9 cellular contexts compared by ENCODE assay signal in the genomic region with DNA sequence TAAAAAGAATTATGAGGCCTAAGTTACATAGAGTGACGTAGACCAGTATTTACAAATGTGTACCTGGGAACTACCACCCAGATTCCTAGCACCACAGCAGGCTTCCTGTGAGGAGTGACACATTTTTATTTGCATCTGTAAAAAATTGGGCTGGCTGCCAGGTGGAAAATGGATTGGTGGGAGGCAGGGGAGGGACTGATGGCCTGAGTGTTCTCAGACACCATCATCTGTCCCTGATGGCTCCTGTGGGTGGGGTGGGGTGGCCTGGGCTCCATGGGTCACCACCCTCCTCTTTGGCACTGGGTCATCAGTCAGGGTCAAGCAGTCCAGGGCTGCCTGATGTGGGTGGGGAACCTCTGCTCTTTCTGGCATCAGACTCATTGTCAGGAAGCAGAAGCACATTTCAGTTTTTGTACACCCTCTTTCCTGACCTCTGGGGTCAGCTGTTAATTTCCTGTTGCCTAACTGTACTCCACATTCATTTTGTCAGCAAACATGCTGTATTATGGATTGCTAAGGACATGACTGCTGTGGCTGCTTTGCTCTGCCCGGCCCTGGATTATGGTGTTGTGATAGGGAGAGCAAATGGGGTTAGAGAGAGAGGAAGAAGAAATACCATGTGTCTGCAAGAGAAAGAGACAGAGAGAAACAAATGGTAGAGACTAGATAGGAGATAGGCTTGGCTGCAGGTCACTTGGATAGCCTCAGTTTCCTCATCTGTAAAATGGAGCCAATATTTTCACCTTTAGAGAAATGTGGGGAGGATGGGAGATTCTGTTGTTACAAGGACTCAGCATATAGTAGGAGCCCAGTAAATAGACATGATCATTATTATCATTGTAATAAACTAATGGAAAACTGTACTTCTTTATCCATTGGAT. TPM values are rescaled to one million over a fixed set of nuclear protein-coding genes. Genes with fewer than 3 reads are reported as not detected.
DNase-seq lines count a peak whose midpoint lies in the region; ATAC-seq and TF ChIP-seq lines count a peak whose summit lies in the region.
"Had no signal": no experiment of that assay in that cellular context is flagged by ENCODE, and none has a peak within 500 bp of the region (broad histone marks: within the 10 kb centered on the region; RNA-seq: fewer than 3 reads in every experiment).

No MANE protein-coding gene starts in this region.

- no peak overlapping the region for H3K4me3 ChIP-seq in adipocyte (ENCODE audit: low read length)
- peak overlapping the region; percentile 37 for H3K4me3 ChIP-seq in thoracic aorta

- no peak for TF ChIP-seq CTCF in thoracic aorta (IDR thresholded peaks at IDR 0.05)

- H3K36me3 ChIP-seq in adipocyte (ENCODE audit: control insufficient read depth, insufficient read depth, low read length, severe bottlenecking) (no peaks in the 10 kb centered on the region), thoracic aorta (no peaks in the 10 kb centered on the region)

- peak overlapping the region; percentile 82 to 87 for H3K27ac ChIP-seq in thoracic aorta

- ATAC-seq in thoracic aorta (ENCODE audit: insufficient number of reproducible peaks, low FRiP score, low read depth) = peak; percentile 71
- ATAC-seq in GM19455 (IDR thresholded peaks at IDR 0.05; ENCODE audit: unreplicated experiment) = no peak
- no peak for ATAC-seq in HG03045 (IDR thresholded peaks at IDR 0.05; ENCODE audit: unreplicated experiment)

- DNase-seq in NCI-H1092 treated with DMSO at 0.1 percent for 48 hours (lab: John Stamatoyannopoulos, UW) (peak; percentile 22), NCI-H1092 (lab: John Stamatoyannopoulos, UW) (no peak), adipocyte (ENCODE audit: low read depth) (peak; percentile 28), iris pigment epithelial cell (ENCODE audit: low read depth) (peak; percentile 58), thoracic aorta (ENCODE audit: low spot score) (peak; percentile 70), hippocampal formation (lab: John Stamatoyannopoulos, UW) (no peak)
- DNase-seq: activated naive CD8-positive, alpha-beta T cell treated with anti-CD3 and anti-CD28 coated beads for 36 hours had no signal

- no peaks in the 10 kb centered on the region for H3K9me3 ChIP-seq in adipocyte (ENCODE audit: control insufficient read depth, low read length)
- no peaks in the 10 kb centered on the region for H3K9me3 ChIP-seq in thoracic aorta

- H3K9ac ChIP-seq in adipocyte (ENCODE audit: low read length) = peak overlapping the region; percentile 26

- no peaks in the 10 kb centered on the region for H3K27me3 ChIP-seq in adipocyte (replicated peaks; ENCODE audit: control insufficient read depth, insufficient read depth, low read length)
- H3K27me3 ChIP-seq in thoracic aorta (replicated peaks; ENCODE audit: insufficient read depth) = no peaks in the 10 kb centered on the region

- H3K4me1 ChIP-seq in adipocyte (ENCODE audit: control insufficient read depth, insufficient read depth, low read length) (peaks cover 20% of the 10 kb centered on the region), thoracic aorta (ENCODE audit: control insufficient read depth in 1 of 2, low read depth in 2 of 2) (peaks cover 19 to 30% of the 10 kb centered on the region in 2 donors)

RNA-seq across cellular contexts. Expression of a gene that starts 11.6 kb away (rescaled TPM):
- total RNA-seq in thoracic aorta = 100 to 1,000 TPM; 425 to 501 TPM

RNA-seq across cellular contexts. Expression of a gene that starts 12.5 kb away (rescaled TPM):
- 1 to 10 TPM; 2.8 to 8.3 TPM for total RNA-seq in thoracic aorta

RNA-seq across cellular contexts. Expression of a gene that starts 20.2 kb away (rescaled TPM):
- total RNA-seq in thoracic aorta = 10 to 100 TPM; 49.2 to 51.2 TPM

RNA-seq across cellular contexts. Expression of a gene that starts 36.0 kb away (rescaled TPM):
- total RNA-seq in thoracic aorta = 10 to 100 TPM in 1 of 2 donors, 1 to 10 TPM in 1; 6.3 to 33.4 TPM

Comparison
In these comparisons a context has a peak if more than half of its experiments do, and no peak if none do; other contexts are left out.
1. DNase-seq: peak in NCI-H1092 treated with DMSO at 0.1 percent for 48 hours (single experiment), adipocyte (single experiment), iris pigment epithelial cell (single experiment) and thoracic aorta (single experiment); none in NCI-H1092 (single experiment) and hippocampal formation (0 of 2).